In the genomic region with DNA sequence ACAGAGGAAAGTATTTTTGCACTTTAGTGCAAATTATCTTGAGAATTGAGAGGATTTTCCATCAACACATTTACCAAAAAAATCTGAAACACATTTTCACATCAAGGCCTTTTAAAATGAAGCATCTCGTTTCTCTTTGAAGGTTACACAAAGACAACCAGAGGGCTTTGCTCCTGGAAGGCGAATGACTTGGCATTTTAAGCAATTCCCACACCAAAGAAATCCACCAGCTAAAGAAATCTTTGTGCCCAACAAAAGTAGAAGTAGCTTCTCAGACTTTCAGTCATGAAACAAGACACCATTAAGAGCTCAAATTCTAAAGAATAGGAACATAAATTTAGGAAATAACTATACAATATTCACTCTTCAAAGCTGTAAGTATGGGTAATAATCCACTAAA, we compare ENCODE assay signal across 30 cellular contexts. TPM values are rescaled to one million over a fixed set of nuclear protein-coding genes. Genes with fewer than 3 reads are reported as not detected.
A peak's percentile ranks its signal among the peaks of the same experiment; 100 is the strongest.
DNase-seq lines count a peak whose midpoint lies in the region; ATAC-seq, FAIRE-seq and TF ChIP-seq lines count a peak whose summit lies in the region.
"Had no signal": no experiment of that assay in that cellular context is flagged by ENCODE, and none has a peak within 500 bp of the region (broad histone marks: within the 10 kb centered on the region; RNA-seq: fewer than 3 reads in every experiment).

No MANE protein-coding gene starts in this region.

- WGBS in heart right ventricle, 2 donors, result 76 to 87% methylated on average over 2 of the region's 2 CpGs
- WGBS in K562 (ENCODE audit: insufficient coverage, low coverage, missing lambda C conversion rate), result 6% methylated on average over 2 of the region's 2 CpGs
- 12 to 36% methylated on average over 2 of the region's 2 CpGs for WGBS in tibial nerve, 2 donors

- H3K9me3 ChIP-seq in left ventricle myocardium inferior (replicated peaks) (no peaks in the 10 kb centered on the region), heart right ventricle (no peaks in the 10 kb centered on the region), K562 (replicated peaks; ENCODE audit: control insufficient read depth, insufficient read depth, low read depth, low read length) (no peaks in the 10 kb centered on the region), iPS-20b (ENCODE audit: insufficient read depth, low read depth, low read length) (no peaks in the 10 kb centered on the region), tibial nerve (no peaks in the 10 kb centered on the region), Caco-2 (no peaks in the 10 kb centered on the region)
- H3K9me3 ChIP-seq: body of pancreas, neutrophil had no signal

- no peak for TF ChIP-seq RAD21 in K562 (CRISPR knock-in tag; conservative IDR thresholded peaks at IDR 0.05 in 1 of 2, IDR thresholded peaks at IDR 0.05 in 1 of 2)

- DNase-seq in left ventricle myocardium inferior (no peak), heart right ventricle (no peak), K562 (ENCODE audit: extremely low read depth in 1 of 4, low spot score in 3 of 4) (no peak), tibial nerve (ENCODE audit: low spot score in 2 of 2) (no peak), urothelium cell line (ENCODE audit: low spot score) (no peak), Caco-2 (no peak)
- DNase-seq: activated CD4-positive, CD25-positive, alpha-beta regulatory T cell treated with anti-CD3 and anti-CD28 coated beads, Interleukin-2, amount 50 U/mL, for 72 hours; activated CD8-positive, alpha-beta T cell treated with anti-CD3 and anti-CD28 coated beads for 36 hours; activated naive CD8-positive, alpha-beta T cell treated with anti-CD3 and anti-CD28 coated beads, Interleukin-2, amount 50 U/mL, for 24 hours; body of pancreas; CD8-positive, alpha-beta T cell; DMS 273 treated with DMSO at 0.1 percent for 48 hours; KG1; mesendoderm; NCI-H1417; NCI-H2081; NCI-H446; NCI-H82; stimulated activated CD4-positive, alpha-beta T cell treated with anti-CD3 and anti-CD28 coated beads, Interleukin-15, amount 100 ng/mL, for 24 hours; stimulated activated naive CD8-positive, alpha-beta T cell treated with anti-CD3 and anti-CD28 coated beads, Interleukin-15, Interleukin-2, amounts not matched to agents 100 U/mL and 50 U/mL, for 24 hours had no signal

- ATAC-seq in heart right ventricle, result no peak
- ATAC-seq in K562, result no peak
- ATAC-seq in HG03432 (IDR thresholded peaks at IDR 0.05; ENCODE audit: unreplicated experiment), result no peak
- ATAC-seq: activated CD8-positive, alpha-beta T cell treated with anti-CD3 and anti-CD28 coated beads for 36 hours; activated naive CD8-positive, alpha-beta T cell treated with anti-CD3 and anti-CD28 coated beads, Interleukin-2, amount 50 U/mL, for 24 hours; body of pancreas; CD8-positive, alpha-beta T cell; esophagus mucosa; left lobe of liver; stimulated activated naive CD8-positive, alpha-beta T cell treated with anti-CD3 and anti-CD28 coated beads, Interleukin-15, Interleukin-2, amounts not matched to agents 100 U/mL and 50 U/mL, for 24 hours had no signal

- FAIRE-seq in K562 (lab: Jason Lieb, UNC), result no peak
- FAIRE-seq in urothelium cell line (lab: Jason Lieb, UNC), result no peak
- FAIRE-seq: frontal cortex, GM12891 had no signal

- H3K9me3 Mint-ChIP-seq in Caco-2 (ENCODE audit: unreplicated experiment), result no peaks in the 10 kb centered on the region
- H3K9me3 Mint-ChIP-seq: activated CD8-positive, alpha-beta T cell treated with anti-CD3 and anti-CD28 coated beads for 36 hours; activated naive CD8-positive, alpha-beta T cell treated with anti-CD3 and anti-CD28 coated beads, Interleukin-2, amount 50 U/mL, for 24 hours; activated T-helper 2 cell treated with anti-CD3 and anti-CD28 coated beads, Interferon-gamma antibody, Interleukin-2, Interleukin-4, amounts not matched to agents 10 μg/mL and 5 μg/mL and 100 μg/mL, durations not matched to agents 14 hours and 24 hours and 36 hours; CD8-positive, alpha-beta T cell; type B pancreatic cell had no signal

- CTCF ChIA-PET in K562 (lab: Yijun Ruan, JAX; ENCODE audit: low intra/inter-chr PET ratio), result no interaction called here
- CTCF ChIA-PET in Caco-2 (lab: Charles Lee), result no interaction called here

- no peaks in the 10 kb centered on the region for H3K79me2 ChIP-seq in K562 (ENCODE audit: control insufficient read depth, insufficient read depth, low read length)

- H2AFZ ChIP-seq in K562 (ENCODE audit: low read depth, low read length), result no peak overlapping the region

- no peak overlapping the region for H3K4me2 ChIP-seq in K562 (ENCODE audit: insufficient read depth, low read length)

- H3K9me1 ChIP-seq in K562 (ENCODE audit: control insufficient read depth, insufficient read depth, low read length), result no peaks in the 10 kb centered on the region

- TF ChIP-seq POLR2A in K562 (conservative IDR thresholded peaks at IDR 0.05) (no peak), tibial nerve (IDR thresholded peaks at IDR 0.05) (no peak)

- H3K36me3 ChIP-seq in left ventricle myocardium inferior, result peaks cover 14% of the 10 kb centered on the region
- H3K36me3 ChIP-seq in heart right ventricle, result peaks cover 0 to 41% (median 4%) of the 10 kb centered on the region in 9 donors
- no peaks in the 10 kb centered on the region for H3K36me3 ChIP-seq in K562 (ENCODE audit: control insufficient read depth, insufficient read depth, low read length)
- peaks cover 18% of the 10 kb centered on the region for H3K36me3 ChIP-seq in iPS-20b (ENCODE audit: insufficient read depth, low read depth, low read length)
- peaks cover 0 to 22% (median 0%) of the 10 kb centered on the region in 3 donors for H3K36me3 ChIP-seq in tibial nerve
- no peaks in the 10 kb centered on the region for H3K36me3 ChIP-seq in Caco-2 (ENCODE audit: control insufficient read depth, insufficient read depth, low read length)

- no peaks in the 10 kb centered on the region for H3K27me3 Mint-ChIP-seq in Caco-2 (ENCODE audit: insufficient read depth, unreplicated experiment)
- H3K27me3 Mint-ChIP-seq: activated CD8-positive, alpha-beta T cell treated with anti-CD3 and anti-CD28 coated beads for 36 hours; activated naive CD8-positive, alpha-beta T cell treated with anti-CD3 and anti-CD28 coated beads, Interleukin-2, amount 50 U/mL, for 24 hours; B cell; type B pancreatic cell had no signal

- no peak overlapping the region for H3K9ac ChIP-seq in K562 (ENCODE audit: insufficient read depth in 1 of 2, low read depth in 2 of 2, low read length in 2 of 2)
- H3K9ac ChIP-seq in iPS-20b (ENCODE audit: low read depth, low read length), result peak overlapping the region; percentile 50; the same call in 1 of the 2 replicates

- intact Hi-C loops in left ventricle myocardium inferior (cut with micrococcal nuclease) (no loop called here), heart right ventricle (cut with DNase I) (loop anchor here in 1 of 10 donors (5.0 kb wide), 1 partner anchor 47 kb away; no protein-coding TSS in a partner anchor), K562 (cut with micrococcal nuclease) (no loop called here), Caco-2 (cut with micrococcal nuclease; ENCODE audit: unreplicated experiment) (no loop called here)

- H3K27me3 ChIP-seq in left ventricle myocardium inferior (ENCODE audit: low read depth), result no peaks in the 10 kb centered on the region
- H3K27me3 ChIP-seq in heart right ventricle, result no peaks in the 10 kb centered on the region
- H3K27me3 ChIP-seq in K562 (ENCODE audit: control insufficient read depth in 2 of 2, insufficient read depth in 2 of 2, low read length in 2 of 2), result no peaks in the 10 kb centered on the region; a peak in 3 of 5 replicates
- H3K27me3 ChIP-seq in iPS-20b (ENCODE audit: insufficient read depth, low read length), result no peaks in the 10 kb centered on the region
- H3K27me3 ChIP-seq in tibial nerve, result no peaks in the 10 kb centered on the region
- H3K27me3 ChIP-seq in Caco-2 (replicated peaks; ENCODE audit: control insufficient read depth, insufficient read depth, low read length), result no peaks in the 10 kb centered on the region
- H3K27me3 ChIP-seq: body of pancreas, neutrophil had no signal

- TF ChIP-seq CTCF in left ventricle myocardium inferior (IDR thresholded peaks at IDR 0.05; ENCODE audit: borderline replicate concordance) (no peak), heart right ventricle (IDR thresholded peaks at IDR 0.05) (no peak), K562 (IDR thresholded peaks at IDR 0.05 in 2 of 3, conservative IDR thresholded peaks at IDR 0.05 in 1 of 3; ENCODE audit: insufficient read depth in 2 of 3, low read depth in 1 of 3, low read length in 3 of 3) (no peak), tibial nerve (IDR thresholded peaks at IDR 0.05) (no peak), Caco-2 (IDR thresholded peaks at IDR 0.05; ENCODE audit: insufficient read depth in 1 of 2, low read depth in 1 of 2, low read length in 1 of 2, severe bottlenecking in 1 of 2, unreplicated experiment in 1 of 2) (no peak)

- H3K4me1 Mint-ChIP-seq in Caco-2 (ENCODE audit: low read depth, unreplicated experiment), result no peaks in the 10 kb centered on the region
- H3K4me1 Mint-ChIP-seq: B cell had no signal

- H3K36me3 Mint-ChIP-seq in Caco-2 (ENCODE audit: insufficient read depth, unreplicated experiment), result peaks cover 75% of the 10 kb centered on the region

- no peak for TF ChIP-seq EP300 in K562 (IDR thresholded peaks at IDR 0.05; ENCODE audit: low read length)
- TF ChIP-seq EP300 in tibial nerve (IDR thresholded peaks at IDR 0.05), result no peak

- no peak overlapping the region for H3K27ac Mint-ChIP-seq in Caco-2 (ENCODE audit: unreplicated experiment)
- H3K27ac Mint-ChIP-seq: activated CD8-positive, alpha-beta T cell treated with anti-CD3 and anti-CD28 coated beads for 36 hours; activated naive CD8-positive, alpha-beta T cell treated with anti-CD3 and anti-CD28 coated beads, Interleukin-2, amount 50 U/mL, for 24 hours; activated T-helper 2 cell treated with anti-CD3 and anti-CD28 coated beads, Interferon-gamma antibody, Interleukin-2, Interleukin-4, amounts not matched to agents 10 μg/mL and 5 μg/mL and 100 μg/mL, durations not matched to agents 14 hours and 24 hours and 36 hours; B cell; type B pancreatic cell had no signal

- peak overlapping the region; percentile 17 for H3K27ac ChIP-seq in left ventricle myocardium inferior (replicated peaks)
- peak overlapping the region in 3 of 10 donors; percentile 7 to 73 (median 68) for H3K27ac ChIP-seq in heart right ventricle
- H3K27ac ChIP-seq in K562 (ENCODE audit: extremely low read depth, low read depth, low read length), result no peak overlapping the region
- no peak overlapping the region for H3K27ac ChIP-seq in iPS-20b (ENCODE audit: low read length)
- peak overlapping the region in 3 of 4 donors; percentile 39 to 91 (median 76) for H3K27ac ChIP-seq in tibial nerve
- H3K27ac ChIP-seq: body of pancreas, neutrophil had no signal

- H3K4me1 ChIP-seq in left ventricle myocardium inferior (peaks cover 37% of the 10 kb centered on the region), heart right ventricle (peaks cover 2 to 45% (median 24%) of the 10 kb centered on the region in 9 donors), K562 (replicated peaks in 1 of 2; ENCODE audit: control insufficient read depth in 2 of 2, insufficient read depth in 2 of 2, low read length in 2 of 2) (no peaks in the 10 kb centered on the region), iPS-20b (ENCODE audit: insufficient read depth, low read length) (peaks cover 9% of the 10 kb centered on the region; the same call in 1 of the 2 replicates), tibial nerve (peaks cover 0 to 78% (median 24%) of the 10 kb centered on the region in 4 donors), Caco-2 (no peaks in the 10 kb centered on the region)
- H3K4me1 ChIP-seq: body of pancreas had no signal

- H3K4me3 ChIP-seq in left ventricle myocardium inferior (no peak overlapping the region), heart right ventricle (no peak overlapping the region), K562 (no peak overlapping the region), iPS-20b (ENCODE audit: low read length) (no peak overlapping the region), tibial nerve (no peak overlapping the region), Caco-2 (ENCODE audit: low read depth, low read length) (no peak overlapping the region)
- H3K4me3 ChIP-seq: body of pancreas had no signal

- no peak overlapping the region for H3K4me3 Mint-ChIP-seq in Caco-2 (ENCODE audit: unreplicated experiment)
- H3K4me3 Mint-ChIP-seq: activated CD8-positive, alpha-beta T cell treated with anti-CD3 and anti-CD28 coated beads for 36 hours; activated naive CD8-positive, alpha-beta T cell treated with anti-CD3 and anti-CD28 coated beads, Interleukin-2, amount 50 U/mL, for 24 hours; B cell; CD8-positive, alpha-beta T cell; type B pancreatic cell had no signal

- in situ Hi-C loops in K562 (cut with MboI), result no loop called here

- POLR2A ChIA-PET in K562 (lab: Yijun Ruan, JAX), result interaction anchor here (0.6 kb wide), 1 partner anchor 863 kb away, joined by 4 read pairs; no protein-coding TSS in a partner anchor
- POLR2A ChIA-PET in Caco-2 (lab: Charles Lee), result no interaction called here

- no TSS peak for BruUV-seq in K562 (replicated peaks; lab: Mats Ljungman, UMichigan)
- no TSS peak for BruUV-seq in Caco-2 (replicated peaks; lab: Mats Ljungman, UMichigan)

- H4K20me1 ChIP-seq in K562 (replicated peaks; ENCODE audit: control insufficient read depth, insufficient read depth, low read length), result no peaks in the 10 kb centered on the region

RNA-seq across cellular contexts. Expression of gene HABP4, which starts 59.9 kb away (rescaled TPM):
- total RNA-seq in left ventricle myocardium inferior, result 23.1 TPM
- 10 to 100 TPM; 20.8 to 30.4 (median 25.9) TPM for total RNA-seq in heart right ventricle
- polyA plus RNA-seq in heart right ventricle, result 10 to 100 TPM; 21.2 to 25.1 TPM
- total RNA-seq in K562 (2011; cell fraction: chromatin; rRNA removed; ENCODE audit: low replicate concordance), result 0.81 and 2.5 TPM in 2 replicates
- total RNA-seq in K562 (2011; cell fraction: nucleolus; rRNA removed), result 0.66 and 0.83 TPM in 2 replicates
- total RNA-seq in K562 (2011; cell fraction: nucleoplasm; rRNA removed), result 1.8 and 2.4 TPM in 2 replicates
- total RNA-seq in K562 (2014; rRNA removed), result 1.9 and 2.0 TPM in 2 replicates
- total RNA-seq in K562 (2014; rRNA removed; fragmentation: Illumina TruSeq; extraction: Trizol), result 1.8 and 2.0 TPM in 2 replicates
- total RNA-seq in K562 (2015; rRNA removed; fragmentation: Illumina TruSeq; extraction: Trizol), result 1.3 and 1.9 TPM in 2 replicates
- 1.9 and 2.1 TPM in 2 replicates for total RNA-seq in K562 (2021)
- polyA plus RNA-seq in K562 (2011; rRNA removed), result 1.4 and 2.2 TPM in 2 replicates
- polyA plus RNA-seq in K562 (2011; cell fraction: cytosol; rRNA removed), result 0.42 and 1.8 TPM in 2 replicates
- polyA plus RNA-seq in K562 (2011; cell fraction: nucleus; rRNA removed), result 0.85 and 1.7 TPM in 2 replicates
- polyA plus RNA-seq in K562 (2012), result 3.0 and 3.6 TPM in 2 replicates
- polyA plus RNA-seq in K562 (2014; fragmentation: Illumina TruSeq; extraction: Trizol), result 1.1 and 2.0 TPM in 2 replicates
- polyA plus RNA-seq in K562 (2014; fragmentation: Nextera tagmentation; extraction: Ambion mirVana), result under 1 TPM; 0.38 to 0.52 TPM
- polyA plus RNA-seq in K562 (2014; rRNA removed), result 2.4 and 3.4 TPM in 2 replicates
- polyA minus RNA-seq in K562 (2011; rRNA and poly(A)+ RNA removed), result 0.70 and 1.3 TPM in 2 replicates
- polyA minus RNA-seq in K562 (2011; cell fraction: cytosol; rRNA and poly(A)+ RNA removed), result 0.29 and 0.73 TPM in 2 replicates
- 0.13 and 0.56 TPM in 2 replicates for polyA minus RNA-seq in K562 (2011; cell fraction: nucleus; rRNA and poly(A)+ RNA removed)
- total RNA-seq in tibial nerve, result 10 to 100 TPM; 42.8 to 50.0 (median 46.3) TPM
- total RNA-seq in Caco-2 (2022), result 24.8 and 26.7 TPM in 2 replicates

Comparison
In these comparisons a context has a peak if more than half of its experiments do, and no peak if none do; other contexts are left out.
1. H3K27ac ChIP-seq: peak in left ventricle myocardium inferior (single experiment) and tibial nerve (3 of 4); none in K562 (single experiment) and iPS-20b (single experiment).